In the genomic region with DNA sequence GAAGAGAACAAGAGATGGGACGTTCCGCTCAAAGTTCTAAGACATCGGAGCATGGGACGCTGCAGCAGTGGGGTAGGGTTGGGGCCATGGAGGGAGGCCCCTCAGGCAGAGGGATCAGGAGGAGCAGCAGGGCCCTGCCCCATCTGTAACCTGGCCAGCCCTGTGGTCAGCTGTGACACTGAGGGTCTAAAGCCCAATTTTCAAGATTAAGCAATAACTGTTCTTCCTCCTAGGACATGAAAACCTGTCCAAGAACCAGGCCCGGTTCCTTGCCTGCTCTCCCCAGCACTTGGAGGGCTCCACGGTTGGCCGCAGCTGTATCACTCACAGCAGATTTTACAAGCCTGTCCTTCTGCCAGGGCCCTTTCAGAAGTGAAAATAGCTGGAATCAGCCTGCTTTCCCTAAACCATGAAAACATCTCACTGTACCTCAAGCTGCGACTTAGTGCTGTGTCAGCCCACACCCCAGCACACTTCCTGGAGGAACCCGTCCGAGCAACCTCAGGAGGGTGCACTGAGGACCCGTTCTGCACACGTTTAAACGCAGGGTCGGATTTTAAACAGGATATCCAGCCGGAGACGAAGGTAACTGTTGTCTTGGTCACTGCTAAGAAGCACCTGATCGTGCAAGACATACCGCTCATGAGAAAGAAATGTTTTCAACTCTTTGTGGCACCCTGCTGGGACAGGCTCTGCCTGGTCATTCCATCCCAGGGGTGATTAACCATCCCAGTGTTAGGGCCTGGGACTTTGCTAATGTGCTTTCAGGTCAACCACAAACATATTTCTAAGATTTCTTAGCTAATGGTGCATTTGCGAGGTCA, we compare ENCODE assay signal across 10 cellular contexts.
DNase-seq lines count a peak whose midpoint lies in the region; ATAC-seq and TF ChIP-seq lines count a peak whose summit lies in the region.
"Had no signal": no experiment of that assay in that cellular context is flagged by ENCODE, and none has a peak within 500 bp of the region (broad histone marks: within the 10 kb centered on the region; RNA-seq: fewer than 3 reads in every experiment).

No MANE protein-coding gene starts in this region.

- H3K27ac ChIP-seq in temporal lobe (ENCODE audit: low read depth, low read length): peak overlapping the region; percentile 40

- no peak for TF ChIP-seq CTCF in choroid plexus epithelial cell (conservative IDR thresholded peaks at IDR 0.05; ENCODE audit: low read depth, low read length)

- DNase-seq in M059J (ENCODE audit: low read depth) (peak; percentile 77), choroid plexus epithelial cell (ENCODE audit: low read depth) (peak; percentile 12), mesenteric fat pad (ENCODE audit: low spot score) (peak; percentile 88), NCI-H1417 treated with DMSO at 0.1 percent for 48 hours (lab: John Stamatoyannopoulos, UW) (no peak)
- DNase-seq: activated CD4-positive, alpha-beta T cell treated with anti-CD3 and anti-CD28 coated beads, Interleukin-2, amount 10 ng/mL, durations not matched to agents 7 days and 5 days; NCI-H1694 had no signal

- H3K4me3 ChIP-seq in choroid plexus epithelial cell (ENCODE audit: low read depth, low read length): no peak overlapping the region

- ATAC-seq in HG03108 (IDR thresholded peaks at IDR 0.05; ENCODE audit: unreplicated experiment): no peak
- ATAC-seq in HG02678 (IDR thresholded peaks at IDR 0.05; ENCODE audit: unreplicated experiment): no peak
- no peak for ATAC-seq in GM18867 (IDR thresholded peaks at IDR 0.05; ENCODE audit: unreplicated experiment)
